ENCODE assay signal across 1 cellular context in the genomic region with DNA sequence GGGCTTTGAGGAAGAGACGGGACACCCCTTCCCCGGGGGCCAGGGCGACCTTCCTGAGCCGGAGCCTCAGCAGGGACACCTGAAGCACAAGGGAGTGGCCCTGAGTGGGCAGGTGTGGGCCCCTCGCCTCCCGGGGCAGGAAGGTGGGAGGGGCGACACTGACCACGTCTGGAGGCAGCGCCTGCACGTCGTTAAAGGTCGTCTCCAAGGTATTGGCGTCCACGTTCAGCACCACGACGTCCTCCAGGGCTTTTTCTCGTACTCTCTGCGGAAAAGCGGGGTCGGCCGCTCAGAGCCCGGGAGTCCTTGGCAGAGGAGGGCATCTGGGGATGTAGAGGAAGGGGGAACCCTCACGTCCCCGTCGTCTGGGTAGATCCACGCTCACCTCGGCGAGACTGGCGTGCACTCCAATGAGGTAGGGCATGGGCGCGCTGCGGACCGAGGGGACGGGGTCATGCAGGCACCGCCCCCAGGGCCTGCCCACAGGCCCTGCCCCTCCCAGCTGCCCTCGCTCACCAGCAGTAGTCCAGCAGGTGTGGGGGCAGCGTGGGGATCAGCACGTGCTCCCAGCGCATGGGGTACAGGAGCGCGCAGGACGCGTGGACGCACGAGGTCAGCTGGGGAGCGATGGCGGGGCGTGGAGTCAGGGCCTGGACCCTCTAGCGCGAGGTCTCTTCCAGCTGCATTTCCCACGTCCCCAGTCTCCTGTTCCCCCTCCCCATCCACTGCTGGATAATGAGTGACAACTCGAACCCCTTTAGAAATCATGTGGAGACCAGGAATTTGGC.
TF ChIP-seq lines count a peak whose summit lies in the region.

No MANE protein-coding gene starts in this region.

TF ChIP-seq in K562, 482 proteins besides CTCF, POLR2A, EP300 and RAD21:
- TF ChIP-seq PHF20 (IDR thresholded peaks at IDR 0.05; ENCODE audit: partially characterized antibody), result no peak
- TF ChIP-seq, protein P1, sequence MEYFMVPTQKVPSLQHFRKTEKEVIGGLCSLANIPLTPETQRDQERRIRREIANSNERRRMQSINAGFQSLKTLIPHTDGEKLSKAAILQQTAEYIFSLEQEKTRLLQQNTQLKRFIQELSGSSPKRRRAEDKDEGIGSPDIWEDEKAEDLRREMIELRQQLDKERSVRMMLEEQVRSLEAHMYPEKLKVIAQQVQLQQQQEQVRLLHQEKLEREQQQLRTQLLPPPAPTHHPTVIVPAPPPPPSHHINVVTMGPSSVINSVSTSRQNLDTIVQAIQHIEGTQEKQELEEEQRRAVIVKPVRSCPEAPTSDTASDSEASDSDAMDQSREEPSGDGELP (CRISPR knock-in tag; IDR thresholded peaks at IDR 0.05; ENCODE audit: borderline replicate concordance), result no peak
- TF ChIP-seq, protein P2, sequence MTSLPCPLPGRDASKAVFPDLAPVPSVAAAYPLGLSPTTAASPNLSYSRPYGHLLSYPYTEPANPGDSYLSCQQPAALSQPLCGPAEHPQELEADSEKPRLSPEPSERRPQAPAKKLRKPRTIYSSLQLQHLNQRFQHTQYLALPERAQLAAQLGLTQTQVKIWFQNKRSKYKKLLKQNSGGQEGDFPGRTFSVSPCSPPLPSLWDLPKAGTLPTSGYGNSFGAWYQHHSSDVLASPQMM (CRISPR knock-in tag; IDR thresholded peaks at IDR 0.05), result no peak
- no peak for TF ChIP-seq ARNT (IDR thresholded peaks at IDR 0.05)
- no peak for TF ChIP-seq HDAC3 (IDR thresholded peaks at IDR 0.05; ENCODE audit: borderline replicate concordance, partially characterized antibody)
